ENCODE assay signal across 1 cellular context in genomic region chr18:9642799-9643445, GRCh38.
TF ChIP-seq lines count a peak whose summit lies in the region.

No MANE protein-coding gene starts in this region.

TF ChIP-seq in H1, 55 proteins besides CTCF, POLR2A, EP300 and RAD21:
- TF ChIP-seq CHD7 (IDR thresholded peaks at IDR 0.05; ENCODE audit: insufficient replicate concordance, low read length) (no peak), RBBP5 (IDR thresholded peaks at IDR 0.05; ENCODE audit: borderline replicate concordance, low read depth, low read length) (no peak), ATF3 (IDR thresholded peaks at IDR 0.05; ENCODE audit: insufficient read depth, low read depth, low read length) (no peak), GTF2F1 (IDR thresholded peaks at IDR 0.05; ENCODE audit: borderline replicate concordance, low read depth, low read length) (no peak), MAX (IDR thresholded peaks at IDR 0.05) (no peak), ATF2 (IDR thresholded peaks at IDR 0.05; ENCODE audit: low read length) (no peak), ASH2L (IDR thresholded peaks at IDR 0.05; ENCODE audit: low read length) (no peak), GABPA (IDR thresholded peaks at IDR 0.05; ENCODE audit: borderline replicate concordance, insufficient read depth, low read length) (no peak), MAFK (IDR thresholded peaks at IDR 0.05; ENCODE audit: low read depth, low read length) (no peak), POU5F1 (IDR thresholded peaks at IDR 0.05; ENCODE audit: low read depth, low read length) (no peak), TAF1 (IDR thresholded peaks at IDR 0.05; ENCODE audit: low read depth, low read length) (no peak)
